Comparison of ENCODE assay signal across 8 cellular contexts in the genomic region with DNA sequence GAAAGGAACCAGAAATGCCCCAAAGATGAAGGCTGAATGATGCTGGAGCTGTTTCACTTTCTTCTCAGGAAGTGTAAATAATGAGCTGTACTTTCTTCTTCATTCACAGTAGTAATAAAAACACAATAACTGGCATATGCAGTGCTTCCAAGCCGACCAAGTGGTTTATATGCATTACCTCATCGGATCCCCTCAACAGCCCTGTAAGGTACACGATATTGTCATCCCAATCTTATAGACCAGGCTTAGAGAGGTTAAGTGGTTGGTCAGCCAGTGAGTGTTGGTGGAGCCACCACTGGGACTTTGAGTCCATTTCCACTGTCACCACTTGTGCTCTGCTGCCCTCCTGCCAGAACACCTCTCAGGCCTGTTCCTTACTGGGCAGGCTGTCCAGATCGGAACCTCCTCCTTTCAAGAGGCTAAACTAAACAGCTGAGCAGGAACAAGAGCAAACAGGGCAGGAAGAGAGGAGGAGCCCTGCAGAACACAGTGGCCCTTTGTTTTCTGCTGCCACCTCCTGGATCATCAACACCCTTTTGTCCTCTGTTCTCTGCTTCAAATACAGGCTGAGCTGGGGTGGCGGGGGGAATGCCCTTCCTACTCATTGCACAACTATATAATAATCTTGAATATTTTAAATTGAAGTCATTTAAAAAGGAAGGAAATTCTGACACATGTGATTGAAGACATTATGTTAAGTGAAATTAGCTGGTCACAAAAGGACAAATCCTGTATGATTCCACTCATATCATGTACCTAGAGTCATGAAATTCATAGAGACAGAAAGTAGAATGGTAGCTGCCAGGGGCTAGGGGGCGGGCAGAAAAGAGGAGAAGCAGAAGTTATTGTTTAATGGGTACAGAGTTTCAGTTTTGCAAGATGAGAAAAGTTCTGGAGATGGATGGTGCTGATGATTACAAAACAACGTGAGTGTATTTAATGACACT.
DNase-seq lines count a peak whose midpoint lies in the region; ATAC-seq and TF ChIP-seq lines count a peak whose summit lies in the region.

No MANE protein-coding gene starts in this region.

- CTCF ChIA-PET in activated CD8-positive, alpha-beta T cell treated with anti-CD3 and anti-CD28 coated beads, Interleukin-2, amount 10 ng/mL, durations not matched to agents 7 days and 5 days (lab: Charles Lee): interaction anchor here (0.6 to 1.4 kb wide), 6 partner anchors 187 to 736 kb away, joined by 3 to 6 read pairs (median 3); no protein-coding TSS in a partner anchor

- H3K27me3 Mint-ChIP-seq in activated CD8-positive, alpha-beta T cell treated with anti-CD3 and anti-CD28 coated beads, Interleukin-2, amount 10 ng/mL, durations not matched to agents 7 days and 5 days (ENCODE audit: low read depth): peaks cover 8% of the 10 kb centered on the region

- no peaks in the 10 kb centered on the region for H3K36me3 Mint-ChIP-seq in activated CD8-positive, alpha-beta T cell treated with anti-CD3 and anti-CD28 coated beads, Interleukin-2, amount 10 ng/mL, durations not matched to agents 7 days and 5 days (ENCODE audit: low read depth)

- peak overlapping the region; percentile 22 for H3K4me3 Mint-ChIP-seq in activated CD8-positive, alpha-beta T cell treated with anti-CD3 and anti-CD28 coated beads, Interleukin-2, amount 10 ng/mL, durations not matched to agents 7 days and 5 days

- no peaks in the 10 kb centered on the region for H3K9me3 Mint-ChIP-seq in activated CD8-positive, alpha-beta T cell treated with anti-CD3 and anti-CD28 coated beads, Interleukin-2, amount 10 ng/mL, durations not matched to agents 7 days and 5 days (ENCODE audit: insufficient read depth)

- no peaks in the 10 kb centered on the region for H4K20me1 ChIP-seq in osteoblast (ENCODE audit: insufficient read depth, low read length)

- ATAC-seq in HG03097 (IDR thresholded peaks at IDR 0.05; ENCODE audit: low FRiP score, unreplicated experiment) (peak; percentile 66), HG03571 (IDR thresholded peaks at IDR 0.05; ENCODE audit: unreplicated experiment) (no peak)
- peak; percentile 85 for ATAC-seq in activated CD8-positive, alpha-beta T cell treated with anti-CD3 and anti-CD28 coated beads, Interleukin-2, amount 10 ng/mL, durations not matched to agents 7 days and 5 days

- no peak overlapping the region for H3K27ac ChIP-seq in osteoblast (ENCODE audit: low read depth, low read length)

- TF ChIP-seq CTCF in GM12874 (IDR thresholded peaks at IDR 0.05; ENCODE audit: insufficient read depth, low read depth, low read length) (peak; percentile 39), fibroblast of pulmonary artery (IDR thresholded peaks at IDR 0.05; ENCODE audit: low read length, missing control alignments) (peak; percentile 22), osteoblast (IDR thresholded peaks at IDR 0.05; ENCODE audit: extremely low read depth, low read depth, low read length) (peak; percentile 33)

- DNase-seq in AG08395 (ENCODE audit: low spot score) (peak; percentile 61), NCI-H526 (lab: John Stamatoyannopoulos, UW) (peak; percentile 77 to 92), fibroblast of pulmonary artery (ENCODE audit: low read depth) (peak; percentile 59), osteoblast (ENCODE audit: insufficient read length, low spot score, missing footprints) (peak; percentile 71)
- DNase-seq in activated CD8-positive, alpha-beta T cell treated with anti-CD3 and anti-CD28 coated beads, Interleukin-2, amount 10 ng/mL, durations not matched to agents 7 days and 5 days: peak; percentile 51

- H3K79me2 ChIP-seq in osteoblast (ENCODE audit: insufficient read depth, low read length): no peaks in the 10 kb centered on the region

- H3K4me3 ChIP-seq in fibroblast of pulmonary artery (replicated peaks; ENCODE audit: low read depth, low read length): no peak overlapping the region
- H3K4me3 ChIP-seq in osteoblast (ENCODE audit: insufficient read depth, low read length): no peak overlapping the region

- no peaks in the 10 kb centered on the region for H3K9me3 ChIP-seq in osteoblast (ENCODE audit: low read depth, low read length)

- H3K27me3 ChIP-seq in osteoblast (ENCODE audit: insufficient read depth, low read length): peaks cover 37% of the 10 kb centered on the region

- no peaks in the 10 kb centered on the region for H3K4me1 ChIP-seq in osteoblast (ENCODE audit: insufficient read depth, low read length)

- peaks cover 39% of the 10 kb centered on the region for H3K4me1 Mint-ChIP-seq in activated CD8-positive, alpha-beta T cell treated with anti-CD3 and anti-CD28 coated beads, Interleukin-2, amount 10 ng/mL, durations not matched to agents 7 days and 5 days (ENCODE audit: low read depth)

- no peaks in the 10 kb centered on the region for H3K36me3 ChIP-seq in osteoblast (ENCODE audit: insufficient read depth, low read length)

- H3K4me2 ChIP-seq in osteoblast (ENCODE audit: insufficient read depth, low read length): no peak overlapping the region

- peak overlapping the region; percentile 68 for H3K27ac Mint-ChIP-seq in activated CD8-positive, alpha-beta T cell treated with anti-CD3 and anti-CD28 coated beads, Interleukin-2, amount 10 ng/mL, durations not matched to agents 7 days and 5 days

- peak overlapping the region; percentile 14 for H2AFZ ChIP-seq in osteoblast (ENCODE audit: low read length)

- POLR2A ChIA-PET in activated CD8-positive, alpha-beta T cell treated with anti-CD3 and anti-CD28 coated beads, Interleukin-2, amount 10 ng/mL, durations not matched to agents 7 days and 5 days (lab: Charles Lee): no interaction called here
